In genomic region chr3:71065764-71066013, GRCh38 we compare ENCODE assay signal across 8 cellular contexts.
DNase-seq lines count a peak whose midpoint lies in the region; ATAC-seq and TF ChIP-seq lines count a peak whose summit lies in the region.

No MANE protein-coding gene starts in this region.

- H3K9ac ChIP-seq in H9 (ENCODE audit: extremely low read depth, insufficient read length, low read length): no peak overlapping the region

- H2BK5ac ChIP-seq in H9 (ENCODE audit: insufficient read length, low read length): no peak overlapping the region

- H3K4me1 Mint-ChIP-seq in H9 (peaks cover 59 to 61% of the 10 kb centered on the region in 2 experiments), T-cell (peaks cover 47 to 67% (median 66%) of the 10 kb centered on the region in 3 donors)

- no peak overlapping the region for H2BK15ac ChIP-seq in H9 (ENCODE audit: low read depth, low read length)

- no peak overlapping the region for H2BK20ac ChIP-seq in H9 (ENCODE audit: low read depth, low read length, poor library complexity, severe bottlenecking)

- no peak overlapping the region for H4K8ac ChIP-seq in H9 (replicated peaks; ENCODE audit: insufficient read length, low read depth, low read length)

- no peak overlapping the region for H3K23ac ChIP-seq in H9 (ENCODE audit: insufficient read length, low read depth, low read length)

- H3K4ac ChIP-seq in H9 (ENCODE audit: low read depth, low read length): no peak overlapping the region

- peaks cover 6% of the 10 kb centered on the region; the same call in 1 of the 2 replicates for H3K4me1 ChIP-seq in H9 (ENCODE audit: insufficient read depth, low read length)
- peaks cover 49% of the 10 kb centered on the region for H3K4me1 ChIP-seq in foreskin keratinocyte

- H3K4me3 ChIP-seq in skeletal muscle cell (ENCODE audit: low read depth, low read length): peak overlapping the region; percentile 56

- H3K14ac ChIP-seq in H9 (ENCODE audit: insufficient read depth, low read length): no peak overlapping the region

- no peak overlapping the region for H4K91ac ChIP-seq in H9 (ENCODE audit: insufficient read length, low read depth, low read length)

- peaks cover 13% of the 10 kb centered on the region for H3K27me3 Mint-ChIP-seq in H9 (ENCODE audit: low read depth)
- H3K27me3 Mint-ChIP-seq in T-cell: no peaks in the 10 kb centered on the region

- H2BK120ac ChIP-seq in H9 (ENCODE audit: low read depth, low read length, poor library complexity, severe bottlenecking): no peak overlapping the region

- peak overlapping the region in 1 of 3 experiments; percentile 97; a peak in 1 of 7 replicates for H3K27ac Mint-ChIP-seq in H9
- peak overlapping the region; percentile 96 to 98 for H3K27ac Mint-ChIP-seq in T-cell

- CTCF ChIA-PET in T-cell (lab: Charles Lee): interaction anchor here (0.5 to 0.7 kb wide), 3 partner anchors 9 to 164 kb away, joined by 3 to 4 read pairs (median 4); no protein-coding TSS in a partner anchor

- H3K36me3 Mint-ChIP-seq in H9 (ENCODE audit: insufficient read depth in 1 of 3, low read depth in 3 of 3) (no peaks in the 10 kb centered on the region), T-cell (no peaks in the 10 kb centered on the region)

- WGBS in H9 (ENCODE audit: extremely low coverage, insufficient read length, low lambda C conversion rate): no CpG with 5 or more reads among the region's 4 CpGs

- no peak overlapping the region for H2AK5ac ChIP-seq in H9 (ENCODE audit: insufficient read length, low read length)

- H4K20me1 ChIP-seq in H9 (ENCODE audit: control insufficient read depth, insufficient read depth, insufficient read length): no peaks in the 10 kb centered on the region

- H4K5ac ChIP-seq in H9 (ENCODE audit: insufficient read length, low read depth, low read length): no peak overlapping the region

- H3K23me2 ChIP-seq in H9 (ENCODE audit: insufficient read length, low read depth, low read length, poor library complexity, severe bottlenecking): peaks cover 17% of the 10 kb centered on the region

- TF ChIP-seq CTCF in H9 (conservative IDR thresholded peaks at IDR 0.05) (no peak), foreskin keratinocyte (conservative IDR thresholded peaks at IDR 0.05) (no peak)

- no peak overlapping the region for H2BK12ac ChIP-seq in H9 (ENCODE audit: insufficient read length, low read depth, low read length)

- POLR2A ChIA-PET in T-cell (lab: Charles Lee): interaction anchor here (0.6 to 0.7 kb wide), 3 partner anchors 9 to 108 kb away, joined by 3 to 4 read pairs (median 3); no protein-coding TSS in a partner anchor

- DNase-seq in H9 (no peak), T-cell (no peak), foreskin keratinocyte (no peak), skeletal muscle cell (ENCODE audit: low read depth) (no peak), DMS53 (lab: John Stamatoyannopoulos, UW) (no peak), NCI-H2227 (lab: John Stamatoyannopoulos, UW; ENCODE audit: unreplicated experiment) (no peak), NCI-H345 (lab: John Stamatoyannopoulos, UW) (no peak)
- DNase-seq in activated CD8-positive, alpha-beta memory T cell treated with anti-CD3 and anti-CD28 coated beads, Interleukin-2, amount 50 U/mL, for 48 hours: no peak

- H3K9me3 ChIP-seq in H9 (ENCODE audit: control insufficient read depth, low read depth, low read length): no peaks in the 10 kb centered on the region

- H2AFZ ChIP-seq in H9 (ENCODE audit: low read length): no peak overlapping the region

- peak overlapping the region; percentile 98 for H3K4me2 ChIP-seq in H9 (ENCODE audit: insufficient read depth, insufficient read length, low read length)

- H3K27me3 ChIP-seq in H9 (ENCODE audit: insufficient read depth, low read length) (no peaks in the 10 kb centered on the region), foreskin keratinocyte (no peaks in the 10 kb centered on the region)

- ATAC-seq in T-cell (replicated peaks in 1 of 4) (no peak), foreskin keratinocyte (no peak)

- H3K18ac ChIP-seq in H9 (ENCODE audit: insufficient read length, low read depth, low read length): no peak overlapping the region

- no peak overlapping the region for H3K56ac ChIP-seq in H9 (ENCODE audit: insufficient read length, low read depth, low read length)

- no peak overlapping the region for H3K27ac ChIP-seq in H9 (ENCODE audit: insufficient read length, low read depth, low read length)
- peak overlapping the region; percentile 87 for H3K27ac ChIP-seq in foreskin keratinocyte

- no peak overlapping the region for H3T11ph ChIP-seq in H9 (ENCODE audit: low read length)

- H3K4me3 Mint-ChIP-seq in H9 (peak overlapping the region; percentile 68 to 88), T-cell (peak overlapping the region in 2 of 3 donors; percentile 89 to 94)

- no peaks in the 10 kb centered on the region; the same call in 1 of the 2 replicates for H3K79me2 ChIP-seq in H9 (ENCODE audit: insufficient read depth, low read length)

- no peaks in the 10 kb centered on the region for H3K79me1 ChIP-seq in H9 (ENCODE audit: insufficient read depth, low read depth, low read length, poor library complexity, severe bottlenecking)

- no peaks in the 10 kb centered on the region for H3K9me3 Mint-ChIP-seq in H9
- H3K9me3 Mint-ChIP-seq in T-cell: no peaks in the 10 kb centered on the region
